1 cellular context compared by ENCODE assay signal in genomic region chr2:159784744-159785143, GRCh38. TPM values are rescaled to one million over a fixed set of nuclear protein-coding genes. Genes with fewer than 3 reads are reported as not detected.
"Had no signal": no experiment of that assay in that cellular context is flagged by ENCODE, and none has a peak within 500 bp of the region (broad histone marks: within the 10 kb centered on the region; RNA-seq: fewer than 3 reads in every experiment).

No MANE protein-coding gene starts in this region.

RNA-seq across cellular contexts. Expression of gene CD302, which starts 13.3 kb away (rescaled TPM):
- total RNA-seq: OCI-LY7 had no signal
